Comparison of ENCODE assay signal across 18 cellular contexts in genomic region chr19:31905980-31906948, GRCh38.
DNase-seq lines count a peak whose midpoint lies in the region; ATAC-seq and TF ChIP-seq lines count a peak whose summit lies in the region.
"Had no signal": no experiment of that assay in that cellular context is flagged by ENCODE, and none has a peak within 500 bp of the region (broad histone marks: within the 10 kb centered on the region; RNA-seq: fewer than 3 reads in every experiment).

No MANE protein-coding gene starts in this region.

- peaks cover 0 to 3% (median 1%) of the 10 kb centered on the region in 3 donors for H3K4me1 Mint-ChIP-seq in T-cell
- H3K4me1 Mint-ChIP-seq: neural crest cell had no signal

- no peak overlapping the region; the same call in 1 of the 2 replicates for H2AFZ ChIP-seq in MM.1S (ENCODE audit: low read length)

- no peaks in the 10 kb centered on the region for H3K36me3 Mint-ChIP-seq in T-cell

- peak; percentile 82 for ATAC-seq in left ventricle myocardium superior
- ATAC-seq in sciatic nerve = peak; percentile 92
- ATAC-seq in T-cell (replicated peaks in 1 of 4) = no peak
- ATAC-seq: HCT116 had no signal

- intact Hi-C loops in left ventricle myocardium superior (cut with micrococcal nuclease) (no loop called here), sciatic nerve (cut with DNase I) (no loop called here)

- no peak overlapping the region for H3K9ac ChIP-seq in MM.1S (ENCODE audit: low read length)

- peaks cover 46% of the 10 kb centered on the region for H3K27me3 ChIP-seq in MM.1S (replicated peaks; ENCODE audit: insufficient read depth, low read length)
- H3K27me3 ChIP-seq: tibial artery had no signal

- DNase-seq in AG10803 (ENCODE audit: low read depth) (peak; percentile 21), MM.1S (peak; percentile 34), left ventricle myocardium superior (no peak), sciatic nerve (ENCODE audit: low spot score) (no peak), COLO829 (ENCODE audit: low spot score) (no peak), T-cell (no peak), HK-2 (ENCODE audit: unreplicated experiment) (no peak), HuH-7.5 (ENCODE audit: low spot score) (no peak)
- DNase-seq: activated naive CD4-positive, alpha-beta T cell treated with Interleukin-2 at 50 U/mL for 16 hours; central memory CD4-positive, alpha-beta T cell; DND-41; NCI-H146; NCI-H510A; RPMI8226; tibial artery had no signal

- no peak overlapping the region for H3K4me3 Mint-ChIP-seq in T-cell
- H3K4me3 Mint-ChIP-seq: neural crest cell had no signal

- CTCF ChIA-PET in T-cell (lab: Charles Lee) = no interaction called here

- peaks cover 0 to 12% (median 2%) of the 10 kb centered on the region in 3 donors for H3K9me3 Mint-ChIP-seq in T-cell
- H3K9me3 Mint-ChIP-seq: neural crest cell had no signal

- POLR2A ChIA-PET in T-cell (lab: Charles Lee) = no interaction called here

- no peak overlapping the region for H3K27ac ChIP-seq in MM.1S (ENCODE audit: low read length)
- H3K27ac ChIP-seq: epithelial cell of prostate, tibial artery had no signal

- H3K9me3 ChIP-seq in MM.1S (replicated peaks; ENCODE audit: insufficient read depth, low read length) = no peaks in the 10 kb centered on the region
- H3K9me3 ChIP-seq: tibial artery had no signal

- no peaks in the 10 kb centered on the region for H3K27me3 Mint-ChIP-seq in T-cell

- no peaks in the 10 kb centered on the region for H3F3A ChIP-seq in MM.1S (ENCODE audit: insufficient read depth, low read length)

- H3K4me3 ChIP-seq in AG10803 (ENCODE audit: low read length) (no peak overlapping the region), MM.1S (ENCODE audit: low read length) (no peak overlapping the region)
- H3K4me3 ChIP-seq: tibial artery had no signal

- peak overlapping the region; percentile 23; the same call in 1 of the 2 replicates for H3K4me2 ChIP-seq in MM.1S (ENCODE audit: low read depth, low read length)

- no peak for TF ChIP-seq CTCF in AG10803 (conservative IDR thresholded peaks at IDR 0.05; ENCODE audit: low read length)
- no peak for TF ChIP-seq CTCF in MM.1S (IDR thresholded peaks at IDR 0.05; ENCODE audit: low read length)

- H3K4me1 ChIP-seq in MM.1S (ENCODE audit: low read length) = no peaks in the 10 kb centered on the region; the same call in 1 of the 2 replicates
- H3K4me1 ChIP-seq: tibial artery had no signal

- no peaks in the 10 kb centered on the region for H3K9me2 ChIP-seq in MM.1S (replicated peaks; ENCODE audit: insufficient read depth, low read length)

- peak overlapping the region in 1 of 2 donors; percentile 37 for H3K27ac Mint-ChIP-seq in T-cell

- H3K36me3 ChIP-seq in MM.1S (replicated peaks; ENCODE audit: insufficient read depth, low read length) = no peaks in the 10 kb centered on the region
- H3K36me3 ChIP-seq: tibial artery had no signal

- H3K79me2 ChIP-seq in MM.1S (ENCODE audit: low read length) = no peaks in the 10 kb centered on the region

- H4K20me1 ChIP-seq in MM.1S (ENCODE audit: insufficient read depth, low read length) = no peaks in the 10 kb centered on the region

Comparison
In these comparisons a context has a peak if more than half of its experiments do, and no peak if none do; other contexts are left out.
1. DNase-seq: peak in AG10803 (single experiment) and MM.1S (single experiment); none in left ventricle myocardium superior (single experiment), sciatic nerve (single experiment), COLO829 (single experiment), T-cell (0 of 34), HK-2 (single experiment) and HuH-7.5 (single experiment).
2. ATAC-seq: peak in left ventricle myocardium superior (single experiment) and sciatic nerve (single experiment); none in T-cell (0 of 4).